19 cellular contexts compared by ENCODE assay signal in the genomic region with DNA sequence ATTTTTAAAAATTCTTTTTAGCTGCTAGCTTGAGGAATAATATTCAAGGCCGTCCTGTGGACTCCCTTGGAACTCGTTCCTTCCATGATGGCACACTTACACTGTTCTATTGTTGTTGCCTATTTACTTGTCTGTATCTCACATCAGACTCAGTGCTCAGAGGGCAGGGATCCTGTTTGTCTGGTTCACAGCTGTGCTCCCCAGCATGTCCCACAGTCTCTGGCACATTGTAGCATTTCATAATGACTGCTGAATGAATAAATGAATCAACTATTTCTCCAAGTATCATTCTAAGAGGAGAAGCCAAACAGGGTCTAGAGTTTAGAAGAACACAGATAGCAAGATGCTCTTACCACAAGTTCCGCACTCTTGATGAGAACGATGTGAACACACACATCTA. TPM values are rescaled to one million over a fixed set of nuclear protein-coding genes. Genes with fewer than 3 reads are reported as not detected.
A peak's percentile ranks its signal among the peaks of the same experiment; 100 is the strongest.
DNase-seq lines count a peak whose midpoint lies in the region; ATAC-seq, FAIRE-seq and TF ChIP-seq lines count a peak whose summit lies in the region.
"Had no signal": no experiment of that assay in that cellular context is flagged by ENCODE, and none has a peak within 500 bp of the region (broad histone marks: within the 10 kb centered on the region; RNA-seq: fewer than 3 reads in every experiment).

No MANE protein-coding gene starts in this region.

- intact Hi-C loops in left ventricle myocardium superior (cut with micrococcal nuclease) = no loop called here
- intact Hi-C loops in uterus (cut with DNase I; ENCODE audit: low total_unique reads) = no loop called here
- intact Hi-C loops in left lung (cut with DNase I) = no loop called here

- TF ChIP-seq POLR2A in uterus (IDR thresholded peaks at IDR 0.05) = no peak

- H3K36me3 ChIP-seq in bronchial epithelial cell (ENCODE audit: control insufficient read depth, insufficient read depth, low read length) (no peaks in the 10 kb centered on the region), uterus (no peaks in the 10 kb centered on the region), left lung (no peaks in the 10 kb centered on the region)

- H3K9me3 ChIP-seq in uterus (no peaks in the 10 kb centered on the region), left lung (no peaks in the 10 kb centered on the region)

- no peak for FAIRE-seq in bronchial epithelial cell (lab: Jason Lieb, UNC)
- FAIRE-seq in urothelium cell line (lab: Jason Lieb, UNC) = no peak
- FAIRE-seq: GM12892 had no signal

- H3K4me1 ChIP-seq in uterus (no peaks in the 10 kb centered on the region), left lung (no peaks in the 10 kb centered on the region)

- DNase-seq in Ammon's horn (ENCODE audit: low spot score) (peak; percentile 85), bronchial epithelial cell (ENCODE audit: low read depth) (peak; percentile 48), left ventricle myocardium superior (no peak), pons (ENCODE audit: low spot score) (peak; percentile 77), COR-L47 (lab: John Stamatoyannopoulos, UW) (no peak), urothelium cell line (ENCODE audit: low spot score) (no peak), uterus (no peak), left lung (no peak)
- DNase-seq: DMS79 treated with DMSO at 0.1 percent for 48 hours; GOT3; NCI-H1436 treated with DMSO at 0.1 percent for 48 hours; NCI-H2081 treated with DMSO at 0.1 percent for 48 hours; NCI-H345; NCI-H69; NK-92 treated with Interleukin-12 subunit alpha and Interleukin-12 subunit beta, amount 100 ng/mL, for 24 hours; OCI-M1; RPMI8226 had no signal

- no peaks in the 10 kb centered on the region for H3K27me3 ChIP-seq in bronchial epithelial cell (ENCODE audit: control insufficient read depth, insufficient read depth, low read length)
- no peaks in the 10 kb centered on the region for H3K27me3 ChIP-seq in uterus
- no peaks in the 10 kb centered on the region for H3K27me3 ChIP-seq in left lung

- H3K27ac ChIP-seq in uterus = no peak overlapping the region
- no peak overlapping the region for H3K27ac ChIP-seq in left lung
- H3K27ac ChIP-seq: A549 had no signal

- H3K4me3 ChIP-seq in bronchial epithelial cell (ENCODE audit: low read depth, low read length) (no peak overlapping the region), uterus (no peak overlapping the region), left lung (no peak overlapping the region)
- H3K4me3 ChIP-seq: A549 had no signal

- TF ChIP-seq CTCF in bronchial epithelial cell (IDR thresholded peaks at IDR 0.05; ENCODE audit: insufficient read depth, low read length, severe bottlenecking) = no peak
- no peak for TF ChIP-seq CTCF in uterus (IDR thresholded peaks at IDR 0.05)
- TF ChIP-seq CTCF in left lung (IDR thresholded peaks at IDR 0.05) = no peak

- ATAC-seq in left ventricle myocardium superior (peak; percentile 12), left lung (no peak)

RNA-seq across cellular contexts. Expression of a gene that starts 48.0 kb away (rescaled TPM):
- 50.3 and 60.4 TPM in 2 replicates for total RNA-seq in bronchial epithelial cell
- total RNA-seq in left ventricle myocardium superior = 76.5 TPM
- 10 to 100 TPM; 16.6 to 86.8 (median 28.2) TPM for total RNA-seq in uterus
- total RNA-seq in left lung = 10 to 100 TPM; 61.9 to 81.5 TPM

Comparison
In these comparisons a context has a peak if more than half of its experiments do, and no peak if none do; other contexts are left out.
1. DNase-seq: peak in Ammon's horn (single experiment), bronchial epithelial cell (single experiment) and pons (single experiment); none in left ventricle myocardium superior (single experiment), COR-L47 (single experiment), urothelium cell line (single experiment), uterus (0 of 2) and left lung (0 of 2).